Comparison of ENCODE assay signal across 1 cellular context in the genomic region with DNA sequence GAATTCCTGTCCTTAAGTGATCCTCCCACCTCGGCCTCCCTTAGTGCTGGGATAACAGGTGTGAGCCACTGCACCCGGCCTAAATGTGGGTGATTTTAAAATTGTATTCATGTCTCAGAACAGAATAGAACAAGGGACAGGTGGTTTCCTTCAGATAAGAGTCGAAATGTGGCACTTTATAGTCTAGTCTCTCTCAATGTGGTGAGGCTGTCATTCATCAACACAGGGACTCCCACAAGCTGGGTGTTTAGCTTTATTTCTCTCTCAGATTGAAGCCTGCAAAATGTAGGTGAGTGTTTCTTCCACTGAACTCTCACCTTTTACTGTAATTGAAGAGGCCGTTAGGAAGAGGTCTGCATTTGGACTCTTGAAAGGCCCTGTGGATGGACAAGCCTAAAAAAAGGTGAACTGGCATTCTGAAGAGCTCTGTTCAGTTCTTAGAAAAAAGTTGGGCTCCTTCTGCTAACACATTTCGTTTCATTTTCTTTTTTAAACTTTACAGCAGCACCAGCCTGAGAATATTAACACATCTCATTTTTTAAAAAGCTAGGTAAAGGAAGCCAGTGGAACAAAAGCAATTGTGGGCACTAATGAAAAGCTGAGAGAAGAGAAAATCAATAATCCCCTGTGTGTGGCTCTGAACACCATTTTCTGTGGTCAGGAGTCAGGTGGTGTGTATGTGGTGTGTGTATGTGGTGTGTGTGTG.
TF ChIP-seq lines count a peak whose summit lies in the region.

No MANE protein-coding gene starts in this region.

TF ChIP-seq in H1, 55 proteins besides CTCF, POLR2A, EP300 and RAD21 (continued from another document):
- TF ChIP-seq RNF2 (IDR thresholded peaks at IDR 0.05; ENCODE audit: borderline replicate concordance, low read depth, low read length, missing control alignments, poor library complexity, severe bottlenecking): no peak
- TF ChIP-seq ZNF274 (IDR thresholded peaks at IDR 0.05; ENCODE audit: borderline replicate concordance, extremely low read depth, low read length): no peak
- TF ChIP-seq HDAC2 (IDR thresholded peaks at IDR 0.05; ENCODE audit: borderline replicate concordance in 1 of 2, low read depth in 2 of 2, low read length in 2 of 2): no peak
- no peak for TF ChIP-seq SP2 (IDR thresholded peaks at IDR 0.05; ENCODE audit: low read length)
- TF ChIP-seq SUZ12 (IDR thresholded peaks at IDR 0.05; ENCODE audit: low read length): no peak
- no peak for TF ChIP-seq SIRT6 (IDR thresholded peaks at IDR 0.05; ENCODE audit: low read length)
- no peak for TF ChIP-seq CHD1 (IDR thresholded peaks at IDR 0.05; ENCODE audit: low read depth, low read length)
- TF ChIP-seq BRCA1 (IDR thresholded peaks at IDR 0.05; ENCODE audit: low read depth, low read length): no peak
- TF ChIP-seq KDM4A (IDR thresholded peaks at IDR 0.05; ENCODE audit: low read depth, low read length, severe bottlenecking): no peak
- no peak for TF ChIP-seq CEBPB (IDR thresholded peaks at IDR 0.05; ENCODE audit: low read depth, low read length)
- TF ChIP-seq YY1 (IDR thresholded peaks at IDR 0.05; ENCODE audit: low read depth, low read length): no peak
- no peak for TF ChIP-seq KDM5A (IDR thresholded peaks at IDR 0.05; ENCODE audit: low read length)
- no peak for TF ChIP-seq RFX5 (IDR thresholded peaks at IDR 0.05; ENCODE audit: borderline replicate concordance, low read depth, low read length)
- no peak for TF ChIP-seq TAF7 (optimal IDR thresholded peaks at IDR 0.05; ENCODE audit: borderline replicate concordance, low read depth, low read length)
- TF ChIP-seq NANOG (IDR thresholded peaks at IDR 0.05; ENCODE audit: insufficient read depth, low read depth, low read length, poor library complexity, severe bottlenecking): no peak
- TF ChIP-seq KDM1A (IDR thresholded peaks at IDR 0.05; ENCODE audit: borderline replicate concordance, low read length): no peak
- no peak for TF ChIP-seq POLR2AphosphoS5 (IDR thresholded peaks at IDR 0.05; ENCODE audit: low read depth, low read length)
